In genomic region chr12:51847830-51848727, GRCh38 we compare ENCODE assay signal across 9 cellular contexts. TPM values are rescaled to one million over a fixed set of nuclear protein-coding genes. Genes with fewer than 3 reads are reported as not detected.
DNase-seq lines count a peak whose midpoint lies in the region; ATAC-seq and TF ChIP-seq lines count a peak whose summit lies in the region.
"Had no signal": no experiment of that assay in that cellular context is flagged by ENCODE, and none has a peak within 500 bp of the region (broad histone marks: within the 10 kb centered on the region; RNA-seq: fewer than 3 reads in every experiment).

TSS of gene FIGNL2 (minus strand) at chr12:51848718. CDS start at chr12:51822413, 26,305 bp downstream.

- H3K4me3 Mint-ChIP-seq in activated CD8-positive, alpha-beta T cell treated with anti-CD3 and anti-CD28 coated beads for 36 hours: no peak within 1 kb of the TSS
- H3K4me3 Mint-ChIP-seq in activated CD8-positive, alpha-beta T cell treated with anti-CD3 and anti-CD28 coated beads, Interleukin-2, amount 10 ng/mL, durations not matched to agents 7 days and 5 days: no peak within 1 kb of the TSS

- H3K4me1 Mint-ChIP-seq in activated CD8-positive, alpha-beta T cell treated with anti-CD3 and anti-CD28 coated beads for 36 hours (ENCODE audit: low read depth): peaks cover 12% of the 10 kb centered on the region
- peaks cover 16% of the 10 kb centered on the region for H3K4me1 Mint-ChIP-seq in activated CD8-positive, alpha-beta T cell treated with anti-CD3 and anti-CD28 coated beads, Interleukin-2, amount 10 ng/mL, durations not matched to agents 7 days and 5 days (ENCODE audit: low read depth)

- no peak within 1 kb of the TSS for H3K27ac Mint-ChIP-seq in activated CD8-positive, alpha-beta T cell treated with anti-CD3 and anti-CD28 coated beads for 36 hours
- no peak within 1 kb of the TSS for H3K27ac Mint-ChIP-seq in activated CD8-positive, alpha-beta T cell treated with anti-CD3 and anti-CD28 coated beads, Interleukin-2, amount 10 ng/mL, durations not matched to agents 7 days and 5 days

- no peaks in the 10 kb centered on the region for H3K9me3 Mint-ChIP-seq in activated CD8-positive, alpha-beta T cell treated with anti-CD3 and anti-CD28 coated beads for 36 hours
- no peaks in the 10 kb centered on the region for H3K9me3 Mint-ChIP-seq in activated CD8-positive, alpha-beta T cell treated with anti-CD3 and anti-CD28 coated beads, Interleukin-2, amount 10 ng/mL, durations not matched to agents 7 days and 5 days (ENCODE audit: insufficient read depth)

- no peaks in the 10 kb centered on the region for H3K9me3 ChIP-seq in mucosa of descending colon
- no peaks in the 10 kb centered on the region for H3K9me3 ChIP-seq in upper lobe of right lung

- ATAC-seq in activated CD8-positive, alpha-beta T cell treated with anti-CD3 and anti-CD28 coated beads for 36 hours: peak; percentile 19
- ATAC-seq in activated CD8-positive, alpha-beta T cell treated with anti-CD3 and anti-CD28 coated beads, Interleukin-2, amount 10 ng/mL, durations not matched to agents 7 days and 5 days: no peak
- ATAC-seq in mucosa of descending colon (peak; percentile 13), upper lobe of right lung (peak; percentile 6), GM18511 (IDR thresholded peaks at IDR 0.05; ENCODE audit: unreplicated experiment) (no peak), HG03439 (IDR thresholded peaks at IDR 0.05; ENCODE audit: unreplicated experiment) (no peak), GM21529 (IDR thresholded peaks at IDR 0.05; ENCODE audit: unreplicated experiment) (no peak)

- H3K27me3 ChIP-seq in upper lobe of right lung: peaks cover 47% of the 10 kb centered on the region

- H3K27ac ChIP-seq in upper lobe of right lung: peak within 1 kb of the TSS; percentile 30
- H3K27ac ChIP-seq: C4-2B had no signal

- H3K4me1 ChIP-seq in mucosa of descending colon (ENCODE audit: low read depth) (peaks cover 21% of the 10 kb centered on the region), upper lobe of right lung (peaks cover 33% of the 10 kb centered on the region)

- H3K27me3 Mint-ChIP-seq in activated CD8-positive, alpha-beta T cell treated with anti-CD3 and anti-CD28 coated beads for 36 hours: peaks cover 37% of the 10 kb centered on the region
- H3K27me3 Mint-ChIP-seq in activated CD8-positive, alpha-beta T cell treated with anti-CD3 and anti-CD28 coated beads, Interleukin-2, amount 10 ng/mL, durations not matched to agents 7 days and 5 days (ENCODE audit: low read depth): peaks cover 61% of the 10 kb centered on the region

- no peak for DNase-seq in activated CD8-positive, alpha-beta T cell treated with anti-CD3 and anti-CD28 coated beads for 36 hours
- DNase-seq in activated CD8-positive, alpha-beta T cell treated with anti-CD3 and anti-CD28 coated beads, Interleukin-2, amount 10 ng/mL, durations not matched to agents 7 days and 5 days: no peak
- DNase-seq in ecto neural progenitor cell (ENCODE audit: low spot score): peak; percentile 88
- no peak for DNase-seq in mucosa of descending colon
- DNase-seq in upper lobe of right lung: no peak

- CTCF ChIA-PET in activated CD8-positive, alpha-beta T cell treated with anti-CD3 and anti-CD28 coated beads for 36 hours (lab: Charles Lee): no interaction called here
- CTCF ChIA-PET in activated CD8-positive, alpha-beta T cell treated with anti-CD3 and anti-CD28 coated beads, Interleukin-2, amount 10 ng/mL, durations not matched to agents 7 days and 5 days (lab: Charles Lee): no interaction called here

- H3K36me3 Mint-ChIP-seq in activated CD8-positive, alpha-beta T cell treated with anti-CD3 and anti-CD28 coated beads for 36 hours (ENCODE audit: low read depth): no peaks in the 10 kb centered on the region
- H3K36me3 Mint-ChIP-seq in activated CD8-positive, alpha-beta T cell treated with anti-CD3 and anti-CD28 coated beads, Interleukin-2, amount 10 ng/mL, durations not matched to agents 7 days and 5 days (ENCODE audit: low read depth): no peaks in the 10 kb centered on the region

- H3K4me3 ChIP-seq in mucosa of descending colon (no peak within 1 kb of the TSS), upper lobe of right lung (peak within 1 kb of the TSS; percentile 56)

- TF ChIP-seq CTCF in activated CD8-positive, alpha-beta T cell treated with anti-CD3 and anti-CD28 coated beads for 36 hours (IDR thresholded peaks at IDR 0.05): no peak
- TF ChIP-seq CTCF in mucosa of descending colon (IDR thresholded peaks at IDR 0.05): no peak
- TF ChIP-seq CTCF in upper lobe of right lung (IDR thresholded peaks at IDR 0.05): no peak

- intact Hi-C loops in activated CD8-positive, alpha-beta T cell treated with anti-CD3 and anti-CD28 coated beads for 36 hours (cut with micrococcal nuclease): no loop called here
- intact Hi-C loops in mucosa of descending colon (cut with DNase I, micrococcal nuclease): no loop called here
- intact Hi-C loops in upper lobe of right lung (cut with DNase I): no loop called here

- POLR2A ChIA-PET in activated CD8-positive, alpha-beta T cell treated with anti-CD3 and anti-CD28 coated beads for 36 hours (lab: Charles Lee): no interaction called here
- POLR2A ChIA-PET in activated CD8-positive, alpha-beta T cell treated with anti-CD3 and anti-CD28 coated beads, Interleukin-2, amount 10 ng/mL, durations not matched to agents 7 days and 5 days (lab: Charles Lee): no interaction called here

- H3K36me3 ChIP-seq in mucosa of descending colon (ENCODE audit: low read depth) (no peaks in the 10 kb centered on the region), upper lobe of right lung (no peaks in the 10 kb centered on the region)

RNA-seq across cellular contexts. Expression of gene FIGNL2, which starts in this region (rescaled TPM):
- under 1 TPM; 0.40 to 0.43 TPM for total RNA-seq in activated CD8-positive, alpha-beta T cell treated with anti-CD3 and anti-CD28 coated beads for 36 hours
- under 1 TPM; 0.32 to 0.37 TPM for total RNA-seq in activated CD8-positive, alpha-beta T cell treated with anti-CD3 and anti-CD28 coated beads, Interleukin-2, amount 10 ng/mL, durations not matched to agents 7 days and 5 days
- total RNA-seq in mucosa of descending colon (under 1 TPM; 0.26 to 0.44 (median 0.34) TPM), upper lobe of right lung (1.5 TPM)

Comparison
In these comparisons a context has a peak if more than half of its experiments do, and no peak if none do; other contexts are left out.
1. Peak in ATAC-seq in activated CD8-positive, alpha-beta T cell treated with anti-CD3 and anti-CD28 coated beads for 36 hours; RNA of the gene not detected or under 1 TPM.
2. Peak in ATAC-seq in mucosa of descending colon; RNA of the gene not detected or under 1 TPM.